Comparison of ENCODE assay signal across 12 cellular contexts in the genomic region with DNA sequence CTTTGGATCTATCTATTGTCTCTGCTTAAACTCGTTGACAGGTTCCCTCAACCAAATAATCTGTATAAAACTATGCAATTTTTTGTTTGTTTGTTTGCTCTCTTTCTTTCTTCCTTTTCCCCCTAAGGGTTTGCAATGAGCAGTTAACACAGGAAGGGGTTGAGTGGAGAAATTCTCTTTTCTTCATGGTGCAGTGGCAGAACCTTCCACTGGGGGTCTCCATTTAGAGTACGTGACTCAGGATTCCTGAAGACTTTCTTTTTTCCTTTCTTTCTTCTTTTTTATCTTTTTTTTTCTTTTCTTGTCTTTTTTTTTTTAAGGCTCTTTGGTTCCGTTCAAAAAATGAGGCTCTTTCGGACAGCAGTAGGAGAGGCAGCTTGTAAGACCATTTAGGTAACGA. TPM values are rescaled to one million over a fixed set of nuclear protein-coding genes. Genes with fewer than 3 reads are reported as not detected.
DNase-seq lines count a peak whose midpoint lies in the region; FAIRE-seq and TF ChIP-seq lines count a peak whose summit lies in the region.
"Had no signal": no experiment of that assay in that cellular context is flagged by ENCODE, and none has a peak within 500 bp of the region (broad histone marks: within the 10 kb centered on the region; RNA-seq: fewer than 3 reads in every experiment).

No MANE protein-coding gene starts in this region.

- no peak overlapping the region for H3K23ac ChIP-seq in mesendoderm (ENCODE audit: low read length)

- no peak for FAIRE-seq in astrocyte (lab: Jason Lieb, UNC)

- H3K4me3 ChIP-seq in Caco-2 (ENCODE audit: low read depth, low read length) (no peak overlapping the region), KMS-11 (IDR thresholded peaks at IDR 0.05; ENCODE audit: insufficient read depth, low read depth, low read length) (no peak overlapping the region), astrocyte (ENCODE audit: insufficient read depth, low read depth, low read length) (no peak overlapping the region), mesendoderm (ENCODE audit: low read length) (no peak overlapping the region), foreskin fibroblast (ENCODE audit: low read depth in 1 of 2, low read length in 2 of 2) (no peak overlapping the region), sigmoid colon (no peak overlapping the region)

- H3K36me3 Mint-ChIP-seq in Caco-2 (ENCODE audit: insufficient read depth, unreplicated experiment) (no peaks in the 10 kb centered on the region), astrocyte (ENCODE audit: low read depth, unreplicated experiment) (no peaks in the 10 kb centered on the region)

- no peaks in the 10 kb centered on the region for H4K20me1 ChIP-seq in KMS-11 (ENCODE audit: insufficient read depth)
- no peaks in the 10 kb centered on the region for H4K20me1 ChIP-seq in astrocyte (ENCODE audit: insufficient read depth, low read length)

- no peaks in the 10 kb centered on the region for H3K9me3 ChIP-seq in Caco-2
- peaks cover 3% of the 10 kb centered on the region for H3K9me3 ChIP-seq in astrocyte (ENCODE audit: insufficient read depth, low read depth, low read length)
- H3K9me3 ChIP-seq in sigmoid colon: no peaks in the 10 kb centered on the region

- no peak overlapping the region for H2BK5ac ChIP-seq in mesendoderm (ENCODE audit: low read length)

- CTCF ChIA-PET in Caco-2 (lab: Charles Lee): no interaction called here

- H3K27me3 ChIP-seq in Caco-2 (replicated peaks; ENCODE audit: control insufficient read depth, insufficient read depth, low read length) (no peaks in the 10 kb centered on the region), KMS-11 (ENCODE audit: insufficient read depth, low read depth) (no peaks in the 10 kb centered on the region), astrocyte (ENCODE audit: insufficient read depth, low read length) (no peaks in the 10 kb centered on the region), mesendoderm (ENCODE audit: insufficient read depth, low read length, poor library complexity) (no peaks in the 10 kb centered on the region), sigmoid colon (peaks cover 0 to 9% (median 0%) of the 10 kb centered on the region in 3 donors)

- no peak overlapping the region for H3K27ac ChIP-seq in KMS-11
- no peak overlapping the region for H3K27ac ChIP-seq in astrocyte (ENCODE audit: low read depth, low read length)
- H3K27ac ChIP-seq in mesendoderm (ENCODE audit: low read depth, low read length): no peak overlapping the region
- H3K27ac ChIP-seq in sigmoid colon: no peak overlapping the region

- POLR2A ChIA-PET in Caco-2 (lab: Charles Lee): no interaction called here

- H3K79me1 ChIP-seq in mesendoderm (ENCODE audit: low read length): no peaks in the 10 kb centered on the region

- no peak overlapping the region for H2BK120ac ChIP-seq in mesendoderm (ENCODE audit: low read depth, low read length)

- no peak overlapping the region for H4K5ac ChIP-seq in mesendoderm (ENCODE audit: low read length)

- H3K27me3 Mint-ChIP-seq in Caco-2 (ENCODE audit: insufficient read depth, unreplicated experiment): peaks cover 3% of the 10 kb centered on the region
- peaks cover 19% of the 10 kb centered on the region for H3K27me3 Mint-ChIP-seq in astrocyte (ENCODE audit: low read depth, unreplicated experiment)

- no peak overlapping the region for H4K8ac ChIP-seq in mesendoderm (ENCODE audit: low read depth, low read length)

- WGBS in mesendoderm (ENCODE audit: extremely low coverage, insufficient coverage, low lambda C conversion rate): no CpG with 5 or more reads among the region's 5 CpGs
- 53 to 63% methylated on average over 5 of the region's 5 CpGs for WGBS in sigmoid colon, 2 donors

- TF ChIP-seq EP300 in sigmoid colon (IDR thresholded peaks at IDR 0.05): no peak

- no TSS peak for BruUV-seq in Caco-2 (replicated peaks; lab: Mats Ljungman, UMichigan)

- no peak overlapping the region for H2AFZ ChIP-seq in KMS-11 (ENCODE audit: low read depth)
- no peak overlapping the region for H2AFZ ChIP-seq in astrocyte (ENCODE audit: low read depth, low read length)

- H3K9me3 Mint-ChIP-seq in Caco-2 (ENCODE audit: unreplicated experiment): no peaks in the 10 kb centered on the region
- no peaks in the 10 kb centered on the region for H3K9me3 Mint-ChIP-seq in astrocyte (ENCODE audit: unreplicated experiment)

- DNase-seq in Caco-2 (peak in 1 of 2 experiments; percentile 5), astrocyte (ENCODE audit: low read depth) (no peak), mesendoderm (peak; percentile 59), foreskin fibroblast (no peak), sigmoid colon (no peak), C1 segment of cervical spinal cord (lab: John Stamatoyannopoulos, UW) (no peak)
- DNase-seq in stimulated activated CD4-positive, alpha-beta T cell treated with anti-CD3 and anti-CD28 coated beads, Interleukin-15, amount 100 ng/mL, for 24 hours: no peak
- DNase-seq: activated naive CD4-positive, alpha-beta T cell; DMS79; immature natural killer cell had no signal

- H3K36me3 ChIP-seq in Caco-2 (ENCODE audit: control insufficient read depth, insufficient read depth, low read length) (no peaks in the 10 kb centered on the region), KMS-11 (ENCODE audit: insufficient read depth) (no peaks in the 10 kb centered on the region), astrocyte (ENCODE audit: insufficient read depth, low read length) (no peaks in the 10 kb centered on the region), mesendoderm (ENCODE audit: control insufficient read depth, insufficient read depth, low read length) (no peaks in the 10 kb centered on the region), sigmoid colon (no peaks in the 10 kb centered on the region)

- H3K4me1 Mint-ChIP-seq in Caco-2 (ENCODE audit: low read depth, unreplicated experiment) (no peaks in the 10 kb centered on the region), astrocyte (ENCODE audit: low read depth, unreplicated experiment) (no peaks in the 10 kb centered on the region)
- H3K4me1 Mint-ChIP-seq: immature natural killer cell, WTC11 had no signal

- H3K56ac ChIP-seq in mesendoderm (ENCODE audit: low read length): no peak overlapping the region

- no peak overlapping the region for H3K4me3 Mint-ChIP-seq in Caco-2 (ENCODE audit: unreplicated experiment)
- no peak overlapping the region for H3K4me3 Mint-ChIP-seq in astrocyte (ENCODE audit: unreplicated experiment)
- H3K4me3 Mint-ChIP-seq: immature natural killer cell, WTC11 had no signal

- H3K4ac ChIP-seq in mesendoderm (ENCODE audit: low read depth, low read length): no peak overlapping the region

- H3K4me2 ChIP-seq in KMS-11: no peak overlapping the region
- H3K4me2 ChIP-seq in astrocyte (ENCODE audit: low read length): no peak overlapping the region
- H3K4me2 ChIP-seq in mesendoderm (ENCODE audit: low read length): no peak overlapping the region

- H3K27ac Mint-ChIP-seq in Caco-2 (ENCODE audit: unreplicated experiment): no peak overlapping the region
- no peak overlapping the region for H3K27ac Mint-ChIP-seq in astrocyte (ENCODE audit: unreplicated experiment)
- H3K27ac Mint-ChIP-seq: immature natural killer cell, WTC11 had no signal

- H3K18ac ChIP-seq in mesendoderm (ENCODE audit: low read length): no peak overlapping the region

- H3K9ac ChIP-seq in KMS-11 (no peak overlapping the region), astrocyte (ENCODE audit: low read length) (no peak overlapping the region), mesendoderm (ENCODE audit: low read length) (no peak overlapping the region)

- TF ChIP-seq CTCF in Caco-2 (IDR thresholded peaks at IDR 0.05; ENCODE audit: insufficient read depth in 1 of 2, low read depth in 1 of 2, low read length in 1 of 2, severe bottlenecking in 1 of 2, unreplicated experiment in 1 of 2): peak; percentile 51 to 56
- peak; percentile 46; the same call in 1 of the 2 replicates for TF ChIP-seq CTCF in KMS-11 (conservative IDR thresholded peaks at IDR 0.05; ENCODE audit: low read depth, low read length)
- TF ChIP-seq CTCF in astrocyte (IDR thresholded peaks at IDR 0.05; ENCODE audit: insufficient read depth, low read depth, low read length): peak; percentile 22
- TF ChIP-seq CTCF in foreskin fibroblast (IDR thresholded peaks at IDR 0.05; ENCODE audit: low read depth, low read length): no peak
- TF ChIP-seq CTCF in sigmoid colon (IDR thresholded peaks at IDR 0.05): no peak

- no peaks in the 10 kb centered on the region for H3K79me2 ChIP-seq in KMS-11 (ENCODE audit: insufficient read depth, low read depth)
- H3K79me2 ChIP-seq in astrocyte (ENCODE audit: insufficient read depth, low read length): no peaks in the 10 kb centered on the region
- no peaks in the 10 kb centered on the region for H3K79me2 ChIP-seq in mesendoderm (ENCODE audit: control insufficient read depth, insufficient read depth, low read length)

- no peak overlapping the region for H2AK5ac ChIP-seq in mesendoderm (ENCODE audit: low read length)

- intact Hi-C loops in Caco-2 (cut with micrococcal nuclease; ENCODE audit: unreplicated experiment): no loop called here
- intact Hi-C loops in sigmoid colon (cut with DNase I): no loop called here

- TF ChIP-seq POLR2A in sigmoid colon (IDR thresholded peaks at IDR 0.05): no peak

- H2BK15ac ChIP-seq in mesendoderm (replicated peaks; ENCODE audit: low read depth): no peak overlapping the region

- H3K4me1 ChIP-seq in Caco-2: no peaks in the 10 kb centered on the region
- no peaks in the 10 kb centered on the region for H3K4me1 ChIP-seq in KMS-11 (ENCODE audit: low read depth, poor library complexity, severe bottlenecking)
- H3K4me1 ChIP-seq in astrocyte (ENCODE audit: insufficient read depth, low read length): no peaks in the 10 kb centered on the region
- no peaks in the 10 kb centered on the region for H3K4me1 ChIP-seq in mesendoderm (ENCODE audit: control insufficient read depth, low read depth, low read length)
- no peaks in the 10 kb centered on the region for H3K4me1 ChIP-seq in sigmoid colon

RNA-seq across cellular contexts. Expression of gene RBFOX1, which starts 19.5 kb away (rescaled TPM):
- total RNA-seq in Caco-2 (2022): 0.67 and 0.91 TPM in 2 replicates
- total RNA-seq in astrocyte: 0.43 and 0.84 TPM in 2 replicates
- 0.42 TPM for polyA plus RNA-seq in mesendoderm (2013, experiment 1 of 2)
- polyA plus RNA-seq in mesendoderm (2013, experiment 2 of 2): 0.39 TPM
- 1 to 10 TPM in 1 of 4 donors, under 1 TPM in 1, not detected in 2; 0.36 to 4.4 TPM for total RNA-seq in sigmoid colon
- under 1 TPM in 2 of 3 donors, not detected in 1; under 0.01 to 0.66 TPM for polyA plus RNA-seq in sigmoid colon
- polyA plus RNA-seq: immature natural killer cell had no signal

Comparison
In these comparisons a context has a peak if more than half of its experiments do, and no peak if none do; other contexts are left out.
1. CTCF ChIP-seq: peak in Caco-2 (2 of 2), KMS-11 (single experiment) and astrocyte (single experiment); none in foreskin fibroblast (single experiment) and sigmoid colon (0 of 4).